8 cellular contexts compared by ENCODE assay signal in genomic region chr5:13478831-13479465, GRCh38.
DNase-seq lines count a peak whose midpoint lies in the region; ATAC-seq and TF ChIP-seq lines count a peak whose summit lies in the region.

No MANE protein-coding gene starts in this region.

- H3K27ac ChIP-seq in right lobe of liver, result no peak overlapping the region

- H3K4me1 ChIP-seq in right lobe of liver, result no peaks in the 10 kb centered on the region

- no peaks in the 10 kb centered on the region for H3K27me3 ChIP-seq in right lobe of liver

- POLR2A ChIA-PET in HEK293T (lab: Yijun Ruan, JAX), result no interaction called here
- POLR2A ChIA-PET in MCF 10A (lab: Yijun Ruan, JAX), result no interaction called here

- CTCF ChIA-PET in Calu3 (lab: Charles Lee) (interaction anchor here (0.5 to 1.2 kb wide), 5 partner anchors 179 to 1768 kb away, joined by 3 to 15 read pairs (median 4); no protein-coding TSS in a partner anchor), HEK293T (lab: Yijun Ruan, JAX) (interaction anchor here (0.6 to 1.1 kb wide), 2 partner anchors 25 to 478 kb away, joined by 3 read pairs; no protein-coding TSS in a partner anchor), MCF 10A (lab: Yijun Ruan, JAX) (interaction anchor here (0.6 to 3.6 kb wide), 69 partner anchors 8 to 1752 kb away, joined by 3 to 55 read pairs (median 4); partner anchors contain the start of gene CTNND2)

- H3K9me3 ChIP-seq in right lobe of liver, result no peaks in the 10 kb centered on the region

- BruUV-seq in Calu3 (replicated peaks; lab: Mats Ljungman, UMichigan), result no TSS peak
- BruUV-seq in MCF 10A (replicated peaks; lab: Mats Ljungman, UMichigan), result no TSS peak

- ATAC-seq in right lobe of liver (peak; percentile 79 to 94 (median 82)), HG02973 (IDR thresholded peaks at IDR 0.05; ENCODE audit: unreplicated experiment) (no peak)

- H3K27me3 Mint-ChIP-seq in Calu3 (ENCODE audit: unreplicated experiment) (no peaks in the 10 kb centered on the region), MCF 10A (ENCODE audit: insufficient read depth, unreplicated experiment) (no peaks in the 10 kb centered on the region)

- no peaks in the 10 kb centered on the region for H3K36me3 ChIP-seq in right lobe of liver

- no peak for TF ChIP-seq POLR2A in right lobe of liver (IDR thresholded peaks at IDR 0.05)

- 23% methylated on average over 9 of the region's 9 CpGs for WGBS in right lobe of liver (ENCODE audit: insufficient coverage, low coverage, low lambda C conversion rate, missing lambda C conversion rate)

- intact Hi-C loops in Calu3 (cut with micrococcal nuclease; ENCODE audit: unreplicated experiment), result loop anchor here (10.0 kb wide), 2 partner anchors 476 to 1166 kb away; no protein-coding TSS in a partner anchor
- intact Hi-C loops in MCF 10A (cut with micrococcal nuclease), result loop anchor here (1.0 to 10.0 kb wide), 7 partner anchors 186 to 1862 kb away; no protein-coding TSS in a partner anchor
- intact Hi-C loops in right lobe of liver (cut with DNase I), result no loop called here

- H3K9me3 Mint-ChIP-seq in Calu3 (ENCODE audit: low read depth, unreplicated experiment), result no peaks in the 10 kb centered on the region
- no peaks in the 10 kb centered on the region for H3K9me3 Mint-ChIP-seq in MCF 10A (ENCODE audit: unreplicated experiment)

- H3K4me1 Mint-ChIP-seq in Calu3 (ENCODE audit: low read depth, unreplicated experiment) (no peaks in the 10 kb centered on the region), MCF 10A (ENCODE audit: insufficient read depth, unreplicated experiment) (peaks cover 11% of the 10 kb centered on the region)

- no peak overlapping the region for H3K27ac Mint-ChIP-seq in Calu3 (ENCODE audit: unreplicated experiment)
- H3K27ac Mint-ChIP-seq in MCF 10A (ENCODE audit: low read depth, unreplicated experiment), result no peak overlapping the region

- TF ChIP-seq CTCF in Calu3 (IDR thresholded peaks at IDR 0.05; ENCODE audit: unreplicated experiment), result peak; percentile 54
- peak; percentile 77 for TF ChIP-seq CTCF in MCF 10A (IDR thresholded peaks at IDR 0.05; ENCODE audit: unreplicated experiment)
- TF ChIP-seq CTCF in right lobe of liver (IDR thresholded peaks at IDR 0.05), result peak; percentile 47 to 64 (median 56)

- H3K36me3 Mint-ChIP-seq in Calu3 (ENCODE audit: insufficient read depth, unreplicated experiment) (no peaks in the 10 kb centered on the region), MCF 10A (ENCODE audit: insufficient read depth, unreplicated experiment) (no peaks in the 10 kb centered on the region)

- no peak overlapping the region for H3K4me3 ChIP-seq in right lobe of liver

- DNase-seq in Calu3, result peak; percentile 41
- peak; percentile 31 for DNase-seq in HEK293T (ENCODE audit: extremely low spot score)
- DNase-seq in NCI-H510A treated with DMSO at 0.1 percent for 48 hours (lab: John Stamatoyannopoulos, UW), result peak; percentile 88
- DNase-seq in MCF 10A (ENCODE audit: unreplicated experiment), result peak; percentile 80
- DNase-seq in right lobe of liver, result peak in 1 of 3 donors; percentile 44
- DNase-seq in activated T-cell treated with anti-CD3 and anti-CD28 coated beads for 4 hours, result no peak
- no peak for DNase-seq in NCI-H128 (lab: John Stamatoyannopoulos, UW; ENCODE audit: unreplicated experiment)

- no peak overlapping the region for H3K4me3 Mint-ChIP-seq in Calu3 (ENCODE audit: low read depth, unreplicated experiment)
- H3K4me3 Mint-ChIP-seq in MCF 10A (ENCODE audit: unreplicated experiment), result no peak overlapping the region

TF ChIP-seq in HEK293T, 16 proteins besides CTCF, POLR2A, EP300 and RAD21:
- TF ChIP-seq LEF1 (IDR thresholded peaks at IDR 0.05; ENCODE audit: borderline replicate concordance) (no peak), FOXM1 (IDR thresholded peaks at IDR 0.05; ENCODE audit: borderline replicate concordance) (no peak), ZNF384 (IDR thresholded peaks at IDR 0.05) (no peak), ARNT (IDR thresholded peaks at IDR 0.05) (no peak), NFRKB (IDR thresholded peaks at IDR 0.05) (no peak), BHLHE40 (IDR thresholded peaks at IDR 0.05; ENCODE audit: borderline replicate concordance) (no peak), ELF4 (IDR thresholded peaks at IDR 0.05) (no peak), TARDBP (IDR thresholded peaks at IDR 0.05) (no peak), SP1 (IDR thresholded peaks at IDR 0.05) (no peak), FOXK2 (IDR thresholded peaks at IDR 0.05) (no peak)

Comparison
In these comparisons a context has a peak if more than half of its experiments do, and no peak if none do; other contexts are left out.
1. DNase-seq: peak in Calu3 (single experiment), HEK293T (single experiment), NCI-H510A treated with DMSO at 0.1 percent for 48 hours (single experiment) and MCF 10A (single experiment); none in activated T-cell treated with anti-CD3 and anti-CD28 coated beads for 4 hours (single experiment) and NCI-H128 (single experiment).
2. intact Hi-C loops: an anchor here in Calu3 (10.0 kb wide) and MCF 10A (1.0 to 10.0 kb wide); none called in right lobe of liver.
3. Peak in every context shown above with its lines, with median percentiles within 50 percentile points of each other: CTCF ChIP-seq.